26 cellular contexts compared by ENCODE assay signal in the genomic region with DNA sequence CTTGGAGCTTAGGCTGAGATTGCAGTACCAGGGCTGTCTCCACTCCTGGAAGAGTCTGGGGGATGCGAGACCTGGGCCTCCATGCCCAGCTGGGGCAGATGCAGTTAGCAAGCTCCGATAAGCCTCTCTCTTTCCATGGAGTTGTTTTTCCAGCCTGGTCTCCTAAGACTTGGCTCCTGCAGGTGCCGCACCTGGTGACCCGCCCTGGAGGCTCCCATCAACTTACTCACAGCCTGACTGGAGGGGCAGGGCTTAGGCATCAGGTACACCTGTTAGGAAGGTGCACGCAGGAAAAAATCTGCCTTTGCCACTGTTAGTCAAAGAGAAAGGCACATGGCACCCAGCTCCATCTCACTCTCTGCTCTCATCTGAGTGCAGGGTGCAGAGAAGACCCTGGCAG.
DNase-seq lines count a peak whose midpoint lies in the region; FAIRE-seq and TF ChIP-seq lines count a peak whose summit lies in the region.
"Had no signal": no experiment of that assay in that cellular context is flagged by ENCODE, and none has a peak within 500 bp of the region (broad histone marks: within the 10 kb centered on the region; RNA-seq: fewer than 3 reads in every experiment).

No MANE protein-coding gene starts in this region.

- no peak overlapping the region for H3K9ac ChIP-seq in mesenchymal stem cell (ENCODE audit: low read length)
- H3K9ac ChIP-seq: BLaER1 treated with 17β-estradiol and CSF1 and Interleukin-3, amounts not matched to agents 10 nM and 100 nM had no signal

- no peak for FAIRE-seq in RCC 7860 (lab: Jason Lieb, UNC)
- FAIRE-seq: endometrium, GM12878 had no signal

- peak; percentile 24 for DNase-seq in HuH-7.5 (ENCODE audit: low spot score)
- no peak for DNase-seq in mesenchymal stem cell
- no peak for DNase-seq in RCC 7860 (ENCODE audit: low spot score)
- DNase-seq in HEK293T (ENCODE audit: extremely low spot score) = no peak
- no peak for DNase-seq in chondrocyte (ENCODE audit: low spot score)
- DNase-seq: activated CD4-positive, alpha-beta T cell treated with anti-CD3 and anti-CD28 coated beads for 48 hours; activated effector memory CD4-positive, alpha-beta T cell treated with anti-CD3 and anti-CD28 coated beads, Interleukin-2, amount 50 U/mL, for 16 hours; activated naive CD8-positive, alpha-beta T cell treated with anti-CD3 and anti-CD28 coated beads, Interleukin-2, amount 10 ng/mL, durations not matched to agents 7 days and 5 days; activated T-cell treated with anti-CD3 and anti-CD28 coated beads, Interleukin-2, amount 50 U/mL, for 1 hour; central memory CD4-positive, alpha-beta T cell; GOT3; left ventricle myocardium superior; midbrain; naive thymus-derived CD8-positive, alpha-beta T cell; NCI-H1930; SHP77 treated with DMSO at 0.1 percent for 48 hours; T-helper 9 cell; WERI-Rb-1 had no signal

- no peaks in the 10 kb centered on the region for H3K27me3 ChIP-seq in mesenchymal stem cell (ENCODE audit: control insufficient read depth in 1 of 2, insufficient read depth in 1 of 2, low read length in 2 of 2)
- H3K27me3 ChIP-seq: ascending aorta, tibial nerve had no signal

- H3K27me3 Mint-ChIP-seq in chondrocyte (ENCODE audit: low read depth) = no peaks in the 10 kb centered on the region
- H3K27me3 Mint-ChIP-seq: activated naive CD8-positive, alpha-beta T cell treated with anti-CD3 and anti-CD28 coated beads, Interleukin-2, amount 10 ng/mL, durations not matched to agents 7 days and 5 days; naive thymus-derived CD8-positive, alpha-beta T cell had no signal

- H2BK120ac ChIP-seq in mesenchymal stem cell (ENCODE audit: low read depth, low read length) = no peak overlapping the region

- H3K27ac ChIP-seq in C4-2B = peak overlapping the region; percentile 62
- peak overlapping the region; percentile 62 for H3K27ac ChIP-seq in VCaP
- no peak overlapping the region for H3K27ac ChIP-seq in mesenchymal stem cell (ENCODE audit: low read length, poor library complexity, severe bottlenecking)
- H3K27ac ChIP-seq: ascending aorta; BLaER1 treated with 17β-estradiol and CSF1 and Interleukin-3, amounts not matched to agents 10 nM and 100 nM; tibial nerve; WERI-Rb-1 had no signal

- H2BK5ac ChIP-seq in mesenchymal stem cell (ENCODE audit: low read depth, low read length, poor library complexity, severe bottlenecking) = no peak overlapping the region

- CTCF ChIA-PET in HEK293T (lab: Yijun Ruan, JAX) = no interaction called here

- H3K9me3 ChIP-seq in mesenchymal stem cell (ENCODE audit: control insufficient read depth, low read length) = peaks cover 3% of the 10 kb centered on the region
- H3K9me3 ChIP-seq: ascending aorta had no signal

- POLR2A ChIA-PET in HEK293T (lab: Yijun Ruan, JAX) = no interaction called here

- H3K36me3 ChIP-seq in mesenchymal stem cell (ENCODE audit: control insufficient read depth in 1 of 2, insufficient read depth in 2 of 2, low read depth in 1 of 2, low read length in 2 of 2) = peaks cover 0 to 51% of the 10 kb centered on the region in 2 experiments
- H3K36me3 ChIP-seq: ascending aorta, WERI-Rb-1 had no signal

- peak overlapping the region; percentile 65 for H4K91ac ChIP-seq in mesenchymal stem cell (ENCODE audit: low read length)

- no peak overlapping the region for H3K27ac Mint-ChIP-seq in chondrocyte (ENCODE audit: unreplicated experiment)
- H3K27ac Mint-ChIP-seq: activated naive CD8-positive, alpha-beta T cell treated with anti-CD3 and anti-CD28 coated beads, Interleukin-2, amount 10 ng/mL, durations not matched to agents 7 days and 5 days; naive thymus-derived CD8-positive, alpha-beta T cell had no signal

- H3K4me3 Mint-ChIP-seq in chondrocyte (ENCODE audit: unreplicated experiment) = no peak overlapping the region
- H3K4me3 Mint-ChIP-seq: activated naive CD8-positive, alpha-beta T cell treated with anti-CD3 and anti-CD28 coated beads, Interleukin-2, amount 10 ng/mL, durations not matched to agents 7 days and 5 days; naive thymus-derived CD8-positive, alpha-beta T cell had no signal

- no peak overlapping the region for H4K8ac ChIP-seq in mesenchymal stem cell (ENCODE audit: low read length)

- peaks cover 23% of the 10 kb centered on the region for H3K4me1 Mint-ChIP-seq in chondrocyte (ENCODE audit: low read depth)
- H3K4me1 Mint-ChIP-seq: activated naive CD8-positive, alpha-beta T cell treated with anti-CD3 and anti-CD28 coated beads, Interleukin-2, amount 10 ng/mL, durations not matched to agents 7 days and 5 days; naive thymus-derived CD8-positive, alpha-beta T cell had no signal

- no peak overlapping the region for H2AK5ac ChIP-seq in mesenchymal stem cell (ENCODE audit: low read length, severe bottlenecking)

- H3K9me3 Mint-ChIP-seq in chondrocyte (ENCODE audit: low read depth) = no peaks in the 10 kb centered on the region
- H3K9me3 Mint-ChIP-seq: activated naive CD8-positive, alpha-beta T cell treated with anti-CD3 and anti-CD28 coated beads, Interleukin-2, amount 10 ng/mL, durations not matched to agents 7 days and 5 days; naive thymus-derived CD8-positive, alpha-beta T cell had no signal

- no peak overlapping the region for H3K18ac ChIP-seq in mesenchymal stem cell (ENCODE audit: low read depth in 1 of 2, low read length in 2 of 2)

- no peak overlapping the region for H3K4me2 ChIP-seq in mesenchymal stem cell (ENCODE audit: low read length, poor library complexity, severe bottlenecking)

- 97% methylated on average over 5 of the region's 5 CpGs for WGBS in mesenchymal stem cell

- H3K4me3 ChIP-seq in mesenchymal stem cell (ENCODE audit: insufficient read depth in 1 of 2, low read depth in 1 of 2, low read length in 2 of 2) = no peak overlapping the region
- H3K4me3 ChIP-seq: ascending aorta; BLaER1 treated with 17β-estradiol and CSF1 and Interleukin-3, amounts not matched to agents 10 nM and 100 nM; GM12878; skin epidermis; tibial nerve had no signal

- TF ChIP-seq CTCF in C4-2B (conservative IDR thresholded peaks at IDR 0.05) = no peak
- TF ChIP-seq CTCF in VCaP (conservative IDR thresholded peaks at IDR 0.05) = no peak
- TF ChIP-seq CTCF in chondrocyte (IDR thresholded peaks at IDR 0.05) = no peak

- peaks cover 58% of the 10 kb centered on the region for H3K79me1 ChIP-seq in mesenchymal stem cell (replicated peaks; ENCODE audit: low read length, poor library complexity, severe bottlenecking)

- H2BK12ac ChIP-seq in mesenchymal stem cell (ENCODE audit: low read length in 2 of 2) = no peak overlapping the region

- peaks cover 25% of the 10 kb centered on the region for H3K4me1 ChIP-seq in mesenchymal stem cell (ENCODE audit: control insufficient read depth, insufficient read depth, low read depth, low read length)

- H2AFZ ChIP-seq in mesenchymal stem cell (ENCODE audit: low read depth, low read length) = no peak overlapping the region

- no peak overlapping the region for H3K14ac ChIP-seq in mesenchymal stem cell (ENCODE audit: low read length in 2 of 2)

- H3K4ac ChIP-seq in mesenchymal stem cell (ENCODE audit: low read depth in 1 of 2, low read length in 2 of 2) = no peak overlapping the region

- H3K36me3 Mint-ChIP-seq in chondrocyte (ENCODE audit: low read depth) = peaks cover 3% of the 10 kb centered on the region
- H3K36me3 Mint-ChIP-seq: activated naive CD8-positive, alpha-beta T cell treated with anti-CD3 and anti-CD28 coated beads, Interleukin-2, amount 10 ng/mL, durations not matched to agents 7 days and 5 days; naive thymus-derived CD8-positive, alpha-beta T cell had no signal

- no peak overlapping the region for H3K23ac ChIP-seq in mesenchymal stem cell (ENCODE audit: low read length in 2 of 2)

- H2BK15ac ChIP-seq in mesenchymal stem cell (ENCODE audit: low read depth, poor library complexity, severe bottlenecking) = no peak overlapping the region

TF ChIP-seq in HEK293T, 16 proteins besides CTCF, POLR2A, EP300 and RAD21:
- TF ChIP-seq ZNF384 (IDR thresholded peaks at IDR 0.05) (no peak), FOXA1 (IDR thresholded peaks at IDR 0.05) (no peak), BHLHE40 (IDR thresholded peaks at IDR 0.05; ENCODE audit: borderline replicate concordance) (no peak), FOXM1 (IDR thresholded peaks at IDR 0.05; ENCODE audit: borderline replicate concordance) (no peak), PKNOX1 (IDR thresholded peaks at IDR 0.05) (no peak), ARNT (IDR thresholded peaks at IDR 0.05) (no peak), L3MBTL2 (conservative IDR thresholded peaks at IDR 0.05) (no peak), ELF4 (IDR thresholded peaks at IDR 0.05) (no peak), SUZ12 (IDR thresholded peaks at IDR 0.05) (no peak), HDGF (IDR thresholded peaks at IDR 0.05; ENCODE audit: borderline replicate concordance) (no peak), CTBP1 (IDR thresholded peaks at IDR 0.05; ENCODE audit: borderline replicate concordance) (no peak), SP1 (IDR thresholded peaks at IDR 0.05) (no peak), LEF1 (IDR thresholded peaks at IDR 0.05; ENCODE audit: borderline replicate concordance) (no peak), TARDBP (IDR thresholded peaks at IDR 0.05) (no peak)
